In the genomic region with DNA sequence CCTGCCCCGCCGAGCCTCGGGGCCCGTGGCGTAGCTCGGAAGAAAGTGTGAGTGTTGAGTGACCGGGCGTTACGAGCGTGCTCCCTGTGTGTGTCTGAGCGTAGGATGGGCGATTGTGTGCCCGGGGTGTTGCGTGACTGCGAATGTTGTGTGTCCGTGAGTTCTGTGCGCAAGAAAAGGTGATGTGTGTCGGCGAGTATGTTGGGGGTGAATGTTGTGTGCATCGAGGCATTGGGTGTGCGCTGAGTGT, we compare ENCODE assay signal across 8 cellular contexts. TPM values are rescaled to one million over a fixed set of nuclear protein-coding genes. Genes with fewer than 3 reads are reported as not detected.
DNase-seq lines count a peak whose midpoint lies in the region; ATAC-seq and TF ChIP-seq lines count a peak whose summit lies in the region.

No MANE protein-coding gene starts in this region.

- no peaks in the 10 kb centered on the region for H3K9me3 ChIP-seq in DOHH2 (ENCODE audit: control insufficient read depth, insufficient read depth, low read length)
- no peaks in the 10 kb centered on the region for H3K9me3 ChIP-seq in OCI-LY7 (ENCODE audit: low read length)
- H3K9me3 ChIP-seq in esophagus muscularis mucosa: no peaks in the 10 kb centered on the region

- H3K27me3 ChIP-seq in DOHH2 (ENCODE audit: control insufficient read depth, low read length) (peaks cover 40% of the 10 kb centered on the region), esophagus muscularis mucosa (peaks cover 0 to 16% (median 0%) of the 10 kb centered on the region in 4 donors)

- CTCF ChIA-PET in OCI-LY7 (lab: Charles Lee; ENCODE audit: unreplicated experiment): no interaction called here

- H3K27ac ChIP-seq in DOHH2 (ENCODE audit: low read depth, low read length) (no peak overlapping the region), OCI-LY7 (ENCODE audit: low read depth, low read length, poor library complexity, severe bottlenecking) (no peak overlapping the region), esophagus muscularis mucosa (replicated peaks in 1 of 4) (peak overlapping the region; percentile 64 to 77 (median 74))

- H3K4me2 ChIP-seq in DOHH2 (ENCODE audit: low read length) (peak overlapping the region; percentile 57), OCI-LY7 (ENCODE audit: low read length) (peak overlapping the region; percentile 62)

- no peaks in the 10 kb centered on the region for H3K36me3 Mint-ChIP-seq in progenitor cell of endocrine pancreas (ENCODE audit: insufficient read depth)

- intact Hi-C loops in OCI-LY7 (cut with micrococcal nuclease; ENCODE audit: unreplicated experiment) (loop anchor here (2.0 to 10.0 kb wide), 4 partner anchors 88 to 1471 kb away; no protein-coding TSS in a partner anchor), esophagus muscularis mucosa (cut with DNase I) (loop anchor here (2.0 to 10.0 kb wide), 7 partner anchors 556 to 1548 kb away; no protein-coding TSS in a partner anchor)

- TF ChIP-seq EP300 in esophagus muscularis mucosa (IDR thresholded peaks at IDR 0.05): no peak

- H3K4me1 Mint-ChIP-seq in progenitor cell of endocrine pancreas (ENCODE audit: low read depth): peaks cover 22% of the 10 kb centered on the region

- H3K4me1 ChIP-seq in DOHH2 (ENCODE audit: control insufficient read depth, low read length) (peaks cover 24% of the 10 kb centered on the region), OCI-LY7 (ENCODE audit: insufficient read depth, low read length, poor library complexity, severe bottlenecking) (peaks cover 15% of the 10 kb centered on the region), esophagus muscularis mucosa (peaks cover 6 to 27% (median 25%) of the 10 kb centered on the region in 4 donors)

- H3K9me3 Mint-ChIP-seq in progenitor cell of endocrine pancreas (ENCODE audit: low read depth): no peaks in the 10 kb centered on the region

- POLR2A ChIA-PET in OCI-LY7 (lab: Charles Lee): no interaction called here

- no peak for DNase-seq in OCI-LY7 (ENCODE audit: low spot score)
- DNase-seq in esophagus muscularis mucosa (ENCODE audit: extremely low spot score): no peak
- DNase-seq in progenitor cell of endocrine pancreas (ENCODE audit: low spot score, unreplicated experiment): no peak
- DNase-seq in iPS-NIHi7 (ENCODE audit: extremely low spot score): no peak
- no peak for DNase-seq in NCI-H2227 treated with DMSO at 0.1 percent for 48 hours (lab: John Stamatoyannopoulos, UW)

- H3K79me2 ChIP-seq in DOHH2 (ENCODE audit: control insufficient read depth, low read length) (no peaks in the 10 kb centered on the region), OCI-LY7 (ENCODE audit: insufficient read depth, low read depth, low read length) (no peaks in the 10 kb centered on the region)

- H3K27me3 Mint-ChIP-seq in progenitor cell of endocrine pancreas: peaks cover 19% of the 10 kb centered on the region

- peak overlapping the region; percentile 91 for H3K27ac Mint-ChIP-seq in progenitor cell of endocrine pancreas

- TF ChIP-seq CTCF in DOHH2 (IDR thresholded peaks at IDR 0.05; ENCODE audit: low read depth, low read length, poor library complexity, severe bottlenecking) (no peak), OCI-LY7 (conservative IDR thresholded peaks at IDR 0.05; ENCODE audit: low read length) (no peak), esophagus muscularis mucosa (IDR thresholded peaks at IDR 0.05) (no peak), progenitor cell of endocrine pancreas (IDR thresholded peaks at IDR 0.05; ENCODE audit: unreplicated experiment) (no peak)

- no peaks in the 10 kb centered on the region for H3K36me3 ChIP-seq in DOHH2 (ENCODE audit: control insufficient read depth, low read length)
- H3K36me3 ChIP-seq in OCI-LY7 (ENCODE audit: insufficient read depth, low read length): no peaks in the 10 kb centered on the region
- H3K36me3 ChIP-seq in esophagus muscularis mucosa: no peaks in the 10 kb centered on the region

- H3K4me3 Mint-ChIP-seq in progenitor cell of endocrine pancreas (ENCODE audit: low read depth): peak overlapping the region; percentile 86

- TF ChIP-seq POLR2A in esophagus muscularis mucosa (IDR thresholded peaks at IDR 0.05; ENCODE audit: low read depth): no peak

- no peak for ATAC-seq in HG02970 (IDR thresholded peaks at IDR 0.05; ENCODE audit: low FRiP score, unreplicated experiment)
- ATAC-seq in GM18907 (IDR thresholded peaks at IDR 0.05; ENCODE audit: unreplicated experiment): no peak

- no peak overlapping the region; the same call in 1 of the 2 replicates for H2AFZ ChIP-seq in OCI-LY7 (ENCODE audit: low read length)

- peaks cover 4% of the 10 kb centered on the region; the same call in 1 of the 2 replicates for H3F3A ChIP-seq in DOHH2 (ENCODE audit: control insufficient read depth, insufficient read depth)

- H3K9me2 ChIP-seq in DOHH2 (replicated peaks; ENCODE audit: control insufficient read depth, low read length) (no peaks in the 10 kb centered on the region), OCI-LY7 (ENCODE audit: insufficient read depth, low read length) (no peaks in the 10 kb centered on the region)

- no TSS peak for BruUV-seq in OCI-LY7 (replicated peaks; lab: Mats Ljungman, UMichigan)

- WGBS in esophagus muscularis mucosa: 1% methylated on average over 11 of the region's 21 CpGs

- peak overlapping the region; percentile 58 for H3K4me3 ChIP-seq in DOHH2 (ENCODE audit: low read length)
- H3K4me3 ChIP-seq in OCI-LY7 (ENCODE audit: low read depth, low read length, poor library complexity, severe bottlenecking): peak overlapping the region; percentile 50
- peak overlapping the region; percentile 54 to 92 (median 70) for H3K4me3 ChIP-seq in esophagus muscularis mucosa

- H4K20me1 ChIP-seq in DOHH2 (ENCODE audit: control insufficient read depth, insufficient read depth, low read depth, low read length) (peaks cover 3% of the 10 kb centered on the region; the same call in 1 of the 2 replicates), OCI-LY7 (ENCODE audit: insufficient read depth, low read length) (no peaks in the 10 kb centered on the region)

RNA-seq across cellular contexts. Expression of a gene that starts 0.3 kb away (rescaled TPM):
- total RNA-seq in OCI-LY7 (2014; rRNA removed; shearing (Covaris generic)): 2.5 and 7.3 TPM in 2 replicates
- total RNA-seq in OCI-LY7 (2022) (3.3 and 4.6 TPM in 2 replicates), esophagus muscularis mucosa (10 to 100 TPM; 19.5 to 32.7 (median 27.5) TPM), progenitor cell of endocrine pancreas (74.0 and 79.4 TPM in 2 replicates)

RNA-seq across cellular contexts. Expression of a gene that starts 5.9 kb away (rescaled TPM):
- 27.2 and 33.5 TPM in 2 replicates for total RNA-seq in OCI-LY7 (2014; rRNA removed; shearing (Covaris generic))
- 30.0 and 33.3 TPM in 2 replicates for total RNA-seq in OCI-LY7 (2022)
- 10 to 100 TPM; 15.4 to 20.2 (median 18.6) TPM for total RNA-seq in esophagus muscularis mucosa
- total RNA-seq in progenitor cell of endocrine pancreas: 28.8 and 35.9 TPM in 2 replicates

RNA-seq across cellular contexts. Expression of a gene that starts 55.0 kb away (rescaled TPM):
- total RNA-seq in OCI-LY7 (2014; rRNA removed; shearing (Covaris generic)): 52.8 and 68.6 TPM in 2 replicates
- total RNA-seq in OCI-LY7 (2022) (122 and 130 TPM in 2 replicates), esophagus muscularis mucosa (100 to 1,000 TPM in 2 of 4 donors, 10 to 100 TPM in 2; 90.3 to 113 (median 98.3) TPM), progenitor cell of endocrine pancreas (108 and 111 TPM in 2 replicates)

Comparison
In these comparisons a context has a peak if more than half of its experiments do, and no peak if none do; other contexts are left out.
1. H3K27ac ChIP-seq: peak in esophagus muscularis mucosa (4 of 4); none in DOHH2 (single experiment) and OCI-LY7 (single experiment).
2. Peak in every context shown above with its lines, with median percentiles within 50 percentile points of each other: H3K4me3 ChIP-seq.